17 cellular contexts compared by ENCODE assay signal in the genomic region with DNA sequence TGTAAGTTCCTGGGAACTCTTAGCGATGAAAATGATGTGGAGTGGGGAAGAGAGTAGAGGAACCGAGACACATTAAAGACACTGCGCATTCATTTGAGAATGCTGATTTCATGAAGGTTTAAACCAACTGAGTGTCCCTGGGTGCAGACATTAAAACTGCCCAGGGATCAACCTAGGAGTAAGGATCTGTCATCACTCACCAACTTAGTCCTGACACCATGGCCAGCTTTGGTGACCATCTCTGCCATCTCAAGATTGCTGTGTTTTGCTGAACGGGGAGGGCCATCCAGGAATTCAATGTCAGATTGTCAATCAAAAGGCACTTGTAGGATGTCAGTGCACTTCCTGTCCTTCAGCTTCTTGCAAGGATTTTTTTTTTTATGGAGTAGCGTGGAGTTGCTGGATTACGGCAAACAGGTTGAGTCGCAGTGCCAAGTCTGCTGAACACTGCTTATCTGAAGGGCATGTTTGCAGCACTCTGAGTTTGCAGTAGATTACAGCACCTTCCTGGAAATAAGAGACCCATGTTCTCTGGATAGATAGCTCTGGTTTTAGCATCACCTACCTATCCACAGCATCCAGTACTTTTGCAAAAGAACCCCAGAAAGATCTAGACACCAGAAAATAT.
DNase-seq lines count a peak whose midpoint lies in the region; ATAC-seq, FAIRE-seq and TF ChIP-seq lines count a peak whose summit lies in the region.
"Had no signal": no experiment of that assay in that cellular context is flagged by ENCODE, and none has a peak within 500 bp of the region (broad histone marks: within the 10 kb centered on the region; RNA-seq: fewer than 3 reads in every experiment).

No MANE protein-coding gene starts in this region.

- no peaks in the 10 kb centered on the region for H3K9me3 Mint-ChIP-seq in activated naive CD4-positive, alpha-beta T cell treated with anti-CD3 and anti-CD28 coated beads, Interleukin-2, amount 50 U/mL, for 24 hours
- H3K9me3 Mint-ChIP-seq in activated naive CD4-positive, alpha-beta T cell treated with anti-CD3 and anti-CD28 coated beads for 36 hours = no peaks in the 10 kb centered on the region
- H3K9me3 Mint-ChIP-seq in neural progenitor cell (no peaks in the 10 kb centered on the region), MCF 10A (ENCODE audit: unreplicated experiment) (no peaks in the 10 kb centered on the region)
- H3K9me3 Mint-ChIP-seq: CD14-positive monocyte had no signal

- POLR2A ChIA-PET in MCF 10A (lab: Yijun Ruan, JAX) = interaction anchor here (0.7 kb wide), 1 partner anchor 38 kb away, joined by 3 read pairs; no protein-coding TSS in a partner anchor

- CTCF ChIA-PET in activated naive CD4-positive, alpha-beta T cell treated with anti-CD3 and anti-CD28 coated beads for 36 hours (lab: Charles Lee) = no interaction called here
- CTCF ChIA-PET in MCF 10A (lab: Yijun Ruan, JAX) = interaction anchor here (0.6 to 0.7 kb wide), 3 partner anchors 48 to 262 kb away, joined by 3 to 7 read pairs (median 4); no protein-coding TSS in a partner anchor

- no peak overlapping the region for H3K4me3 Mint-ChIP-seq in activated naive CD4-positive, alpha-beta T cell treated with anti-CD3 and anti-CD28 coated beads, Interleukin-2, amount 50 U/mL, for 24 hours
- no peak overlapping the region for H3K4me3 Mint-ChIP-seq in activated naive CD4-positive, alpha-beta T cell treated with anti-CD3 and anti-CD28 coated beads for 36 hours
- H3K4me3 Mint-ChIP-seq in neural progenitor cell (no peak overlapping the region), MCF 10A (ENCODE audit: unreplicated experiment) (no peak overlapping the region)
- H3K4me3 Mint-ChIP-seq: CD14-positive monocyte; CD4-positive, alpha-beta memory T cell had no signal

- H3K27ac Mint-ChIP-seq in activated naive CD4-positive, alpha-beta T cell treated with anti-CD3 and anti-CD28 coated beads, Interleukin-2, amount 50 U/mL, for 24 hours = peak overlapping the region; percentile 6
- no peak overlapping the region for H3K27ac Mint-ChIP-seq in activated naive CD4-positive, alpha-beta T cell treated with anti-CD3 and anti-CD28 coated beads for 36 hours
- H3K27ac Mint-ChIP-seq in neural progenitor cell (peak overlapping the region; percentile 40), MCF 10A (ENCODE audit: low read depth, unreplicated experiment) (no peak overlapping the region)
- H3K27ac Mint-ChIP-seq: CD14-positive monocyte; CD4-positive, alpha-beta memory T cell had no signal

- H3K36me3 Mint-ChIP-seq in activated naive CD4-positive, alpha-beta T cell treated with anti-CD3 and anti-CD28 coated beads, Interleukin-2, amount 50 U/mL, for 24 hours = no peaks in the 10 kb centered on the region
- H3K36me3 Mint-ChIP-seq in activated naive CD4-positive, alpha-beta T cell treated with anti-CD3 and anti-CD28 coated beads for 36 hours (ENCODE audit: low read depth) = no peaks in the 10 kb centered on the region
- H3K36me3 Mint-ChIP-seq in neural progenitor cell (no peaks in the 10 kb centered on the region), MCF 10A (ENCODE audit: insufficient read depth, unreplicated experiment) (peaks cover 5% of the 10 kb centered on the region)
- H3K36me3 Mint-ChIP-seq: CD14-positive monocyte; CD4-positive, alpha-beta memory T cell had no signal

- H3K9me3 ChIP-seq in neural progenitor cell (ENCODE audit: low read depth) = no peaks in the 10 kb centered on the region
- H3K9me3 ChIP-seq in upper lobe of right lung = no peaks in the 10 kb centered on the region
- H3K9me3 ChIP-seq: BLaER1, HAP-1 had no signal

- no peak for DNase-seq in activated naive CD4-positive, alpha-beta T cell treated with anti-CD3 and anti-CD28 coated beads for 36 hours
- DNase-seq in bronchial epithelial cell (ENCODE audit: low read depth) (no peak), neural progenitor cell (ENCODE audit: low spot score) (no peak), upper lobe of right lung (no peak), GM19238 (ENCODE audit: insufficient read length, low spot score) (no peak), ureter (ENCODE audit: low spot score) (no peak), MCF 10A (ENCODE audit: unreplicated experiment) (no peak)
- DNase-seq: 8988T; Calu3; CD4-positive, alpha-beta memory T cell; DMS79 treated with DMSO at 0.1 percent for 48 hours; GF-D8 had no signal

- H3K4me3 ChIP-seq in bronchial epithelial cell (ENCODE audit: low read depth, low read length) (no peak overlapping the region), neural progenitor cell (no peak overlapping the region), upper lobe of right lung (no peak overlapping the region)
- H3K4me3 ChIP-seq: BLaER1, HAP-1 had no signal

- no peaks in the 10 kb centered on the region for H4K20me1 ChIP-seq in neural progenitor cell (ENCODE audit: low read depth)
- H4K20me1 ChIP-seq: BLaER1 had no signal

- H3K27me3 ChIP-seq in bronchial epithelial cell (ENCODE audit: control insufficient read depth, insufficient read depth, low read length) = peaks cover 1% of the 10 kb centered on the region
- no peaks in the 10 kb centered on the region for H3K27me3 ChIP-seq in neural progenitor cell
- no peaks in the 10 kb centered on the region for H3K27me3 ChIP-seq in upper lobe of right lung
- H3K27me3 ChIP-seq: BLaER1 had no signal

- peak; percentile 50 for FAIRE-seq in bronchial epithelial cell (lab: Jason Lieb, UNC)
- FAIRE-seq: GM19239 had no signal

- no peak for TF ChIP-seq CTCF in bronchial epithelial cell (IDR thresholded peaks at IDR 0.05; ENCODE audit: insufficient read depth, low read length, severe bottlenecking)
- no peak for TF ChIP-seq CTCF in neural progenitor cell (IDR thresholded peaks at IDR 0.05)
- no peak for TF ChIP-seq CTCF in upper lobe of right lung (IDR thresholded peaks at IDR 0.05)
- no peak for TF ChIP-seq CTCF in MCF 10A (IDR thresholded peaks at IDR 0.05; ENCODE audit: unreplicated experiment)

- H3K4me1 Mint-ChIP-seq in activated naive CD4-positive, alpha-beta T cell treated with anti-CD3 and anti-CD28 coated beads, Interleukin-2, amount 50 U/mL, for 24 hours = no peaks in the 10 kb centered on the region
- H3K4me1 Mint-ChIP-seq in activated naive CD4-positive, alpha-beta T cell treated with anti-CD3 and anti-CD28 coated beads for 36 hours (ENCODE audit: low read depth) = no peaks in the 10 kb centered on the region
- H3K4me1 Mint-ChIP-seq in neural progenitor cell (peaks cover 45% of the 10 kb centered on the region), MCF 10A (ENCODE audit: insufficient read depth, unreplicated experiment) (no peaks in the 10 kb centered on the region)
- H3K4me1 Mint-ChIP-seq: CD14-positive monocyte; CD4-positive, alpha-beta memory T cell had no signal

- intact Hi-C loops in activated naive CD4-positive, alpha-beta T cell treated with anti-CD3 and anti-CD28 coated beads for 36 hours (cut with micrococcal nuclease) = no loop called here
- intact Hi-C loops in upper lobe of right lung (cut with DNase I) = no loop called here
- intact Hi-C loops in MCF 10A (cut with micrococcal nuclease) = no loop called here

- H3K27ac ChIP-seq in neural progenitor cell (no peak overlapping the region), upper lobe of right lung (no peak overlapping the region)
- H3K27ac ChIP-seq: BLaER1 had no signal

- peak; percentile 67 for ATAC-seq in upper lobe of right lung

- H3K27me3 Mint-ChIP-seq in activated naive CD4-positive, alpha-beta T cell treated with anti-CD3 and anti-CD28 coated beads, Interleukin-2, amount 50 U/mL, for 24 hours = no peaks in the 10 kb centered on the region
- no peaks in the 10 kb centered on the region for H3K27me3 Mint-ChIP-seq in activated naive CD4-positive, alpha-beta T cell treated with anti-CD3 and anti-CD28 coated beads for 36 hours (ENCODE audit: low read depth)
- H3K27me3 Mint-ChIP-seq in neural progenitor cell (ENCODE audit: insufficient read depth, low read depth) (peaks cover 6% of the 10 kb centered on the region), MCF 10A (ENCODE audit: insufficient read depth, unreplicated experiment) (peaks cover 46% of the 10 kb centered on the region)

- H3K36me3 ChIP-seq in bronchial epithelial cell (ENCODE audit: control insufficient read depth, insufficient read depth, low read length) = no peaks in the 10 kb centered on the region
- H3K36me3 ChIP-seq in neural progenitor cell = no peaks in the 10 kb centered on the region
- H3K36me3 ChIP-seq in upper lobe of right lung = no peaks in the 10 kb centered on the region
- H3K36me3 ChIP-seq: BLaER1, HAP-1 had no signal

- no peaks in the 10 kb centered on the region for H3K79me2 ChIP-seq in neural progenitor cell (ENCODE audit: low read depth)

- H3K9ac ChIP-seq in neural progenitor cell = no peak overlapping the region
- H3K9ac ChIP-seq: BLaER1 had no signal

- H3K4me1 ChIP-seq in neural progenitor cell (peaks cover 12% of the 10 kb centered on the region), upper lobe of right lung (no peaks in the 10 kb centered on the region)
- H3K4me1 ChIP-seq: HAP-1 had no signal

- H3K4me2 ChIP-seq in neural progenitor cell = no peak overlapping the region
- H3K4me2 ChIP-seq: BLaER1 had no signal

- no peaks in the 10 kb centered on the region for H3F3A ChIP-seq in neural progenitor cell (ENCODE audit: low read depth)

- no peak overlapping the region for H2AFZ ChIP-seq in neural progenitor cell (replicated peaks)

- no TSS peak for BruUV-seq in MCF 10A (replicated peaks; lab: Mats Ljungman, UMichigan)

Comparison
In these comparisons a context has a peak if more than half of its experiments do, and no peak if none do; other contexts are left out.
1. H3K27ac Mint-ChIP-seq: peak in activated naive CD4-positive, alpha-beta T cell treated with anti-CD3 and anti-CD28 coated beads, Interleukin-2, amount 50 U/mL, for 24 hours (single experiment) and neural progenitor cell (single experiment); none in activated naive CD4-positive, alpha-beta T cell treated with anti-CD3 and anti-CD28 coated beads for 36 hours (single experiment) and MCF 10A (single experiment).